19 cellular contexts compared by ENCODE assay signal in the genomic region with DNA sequence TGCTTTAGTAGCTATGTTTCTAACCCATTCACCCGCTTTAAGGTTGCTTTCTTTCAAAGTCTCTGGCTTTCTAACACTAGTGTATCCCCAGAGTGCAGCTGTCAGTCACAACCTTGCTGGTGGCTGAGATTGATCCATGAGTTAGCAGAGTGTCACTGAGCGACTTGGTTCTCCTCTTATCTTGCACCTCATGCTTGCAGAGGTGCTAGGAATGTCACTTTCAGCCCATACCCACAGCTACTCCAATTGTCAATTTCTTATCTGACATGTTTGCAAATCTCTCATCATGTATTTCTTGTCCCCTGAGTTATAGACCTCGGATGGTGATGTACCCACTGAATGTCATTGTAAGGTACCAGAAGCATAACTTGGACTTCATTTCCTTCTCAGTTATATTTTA.
"Had no signal": no experiment of that assay in that cellular context is flagged by ENCODE, and none has a peak within 500 bp of the region (broad histone marks: within the 10 kb centered on the region; RNA-seq: fewer than 3 reads in every experiment).

No MANE protein-coding gene starts in this region.

- H3K27ac ChIP-seq: RWPE1 had no signal

- DNase-seq: KBM-7, NCI-H1092 treated with DMSO at 0.1 percent for 48 hours, NCI-H1436, NCI-H187, NCI-H2029, NCI-H2081 treated with DMSO at 0.1 percent for 48 hours, NCI-H2171, NCI-H226, NCI-H446, NCI-H510A, NCI-H524 treated with DMSO at 0.1 percent for 48 hours, NCI-H69, NCI-H774, PC-3, SHP77, SK-N-SH, SW 1271 had no signal

- H3K9ac ChIP-seq: SK-N-SH had no signal

- H3K4me2 ChIP-seq: SK-N-SH had no signal

- H3K9me3 ChIP-seq: SK-N-SH had no signal

- ATAC-seq: Panc1, PC-3 had no signal
